In genomic region chr14:24141030-24141880, GRCh38 we compare ENCODE assay signal across 8 cellular contexts. TPM values are rescaled to one million over a fixed set of nuclear protein-coding genes. Genes with fewer than 3 reads are reported as not detected.
DNase-seq lines count a peak whose midpoint lies in the region; ATAC-seq and TF ChIP-seq lines count a peak whose summit lies in the region.

EMC9 (minus strand) TSS chr14:24141591; CDS start chr14:24141304, 287 bp downstream.

- ATAC-seq in GM18502 (IDR thresholded peaks at IDR 0.05; ENCODE audit: poor library complexity, unreplicated experiment) (peak; percentile 90), HG02970 (IDR thresholded peaks at IDR 0.05; ENCODE audit: low FRiP score, unreplicated experiment) (peak; percentile 84), right cardiac atrium (peak; percentile 95 to 96)

- peak within 1 kb of the TSS; percentile 99 for H3K4me3 Mint-ChIP-seq in T-helper 2 cell treated with Interferon-gamma antibody and Interleukin-4, amounts not matched to agents 5 μg/mL and 100 μg/mL, for 36 hours

- H3K27me3 Mint-ChIP-seq in T-helper 2 cell treated with Interferon-gamma antibody and Interleukin-4, amounts not matched to agents 5 μg/mL and 100 μg/mL, for 36 hours (ENCODE audit: low read depth), result no peaks in the 10 kb centered on the region

- H3K4me1 Mint-ChIP-seq in T-helper 2 cell treated with Interferon-gamma antibody and Interleukin-4, amounts not matched to agents 5 μg/mL and 100 μg/mL, for 36 hours (ENCODE audit: low read depth), result peaks cover 60% of the 10 kb centered on the region

- H3K4me3 ChIP-seq in ascending aorta (peak within 1 kb of the TSS; percentile 80 to 81), right cardiac atrium (ENCODE audit: low read length) (peak within 1 kb of the TSS; percentile 75), vagina (peak within 1 kb of the TSS; percentile 68 to 94)

- peak; percentile 22 to 74 (median 45) for TF ChIP-seq CTCF in ascending aorta (IDR thresholded peaks at IDR 0.05)
- peak in 1 of 3 experiments; percentile 52 for TF ChIP-seq CTCF in vagina (IDR thresholded peaks at IDR 0.05)

- H3K9me3 ChIP-seq in ascending aorta (no peaks in the 10 kb centered on the region), right cardiac atrium (ENCODE audit: control insufficient read depth, low read length) (no peaks in the 10 kb centered on the region), vagina (no peaks in the 10 kb centered on the region)

- no peaks in the 10 kb centered on the region for H3K9me3 Mint-ChIP-seq in T-helper 2 cell treated with Interferon-gamma antibody and Interleukin-4, amounts not matched to agents 5 μg/mL and 100 μg/mL, for 36 hours

- H3K27ac ChIP-seq in ascending aorta (peak within 1 kb of the TSS; percentile 76 to 89), right cardiac atrium (ENCODE audit: low read length) (peak within 1 kb of the TSS; percentile 98), vagina (peak within 1 kb of the TSS; percentile 84)

- peaks cover 79% of the 10 kb centered on the region for H3K36me3 Mint-ChIP-seq in T-helper 2 cell treated with Interferon-gamma antibody and Interleukin-4, amounts not matched to agents 5 μg/mL and 100 μg/mL, for 36 hours (ENCODE audit: low read depth)

- H3K4me1 ChIP-seq in ascending aorta (peaks cover 18 to 39% of the 10 kb centered on the region in 2 donors), right cardiac atrium (ENCODE audit: control insufficient read depth, insufficient read depth, low read length) (peaks cover 6% of the 10 kb centered on the region), vagina (peaks cover 62% of the 10 kb centered on the region)

- TF ChIP-seq POLR2A in vagina (IDR thresholded peaks at IDR 0.05), result peak in 1 of 2 donors; percentile 73

- H3K27me3 ChIP-seq in ascending aorta (no peaks in the 10 kb centered on the region), right cardiac atrium (ENCODE audit: control insufficient read depth, insufficient read depth) (no peaks in the 10 kb centered on the region), vagina (no peaks in the 10 kb centered on the region)

- intact Hi-C loops in ascending aorta (cut with DNase I), result loop anchor here (1.0 to 10.0 kb wide), 3 partner anchors 26 to 836 kb away; partner anchors contain the start of genes BCL2L2, PPP1R3E and TINF2
- intact Hi-C loops in right cardiac atrium (cut with DNase I), result no loop called here
- intact Hi-C loops in vagina (cut with DNase I), result loop anchor here (2.0 kb wide), 1 partner anchor 26 kb away; the partner anchor contains the start of genes DCAF11 and NRL

- H3K27ac Mint-ChIP-seq in T-helper 2 cell treated with Interferon-gamma antibody and Interleukin-4, amounts not matched to agents 5 μg/mL and 100 μg/mL, for 36 hours, result peak within 1 kb of the TSS; percentile 84

- peak; percentile 99 for DNase-seq in NCI-H1930 (lab: John Stamatoyannopoulos, UW)
- DNase-seq in T-helper 2 cell treated with Interferon-gamma antibody and Interleukin-4, amounts not matched to agents 5 μg/mL and 100 μg/mL, for 36 hours (ENCODE audit: low spot score), result peak; percentile 100
- peak; percentile 100 for DNase-seq in ascending aorta (ENCODE audit: low spot score in 2 of 2)
- peak; percentile 100 for DNase-seq in right cardiac atrium
- peak; percentile 95 for DNase-seq in pulmonary artery endothelial cell (ENCODE audit: low read depth, low spot score)
- peak; percentile 99 to 100 for DNase-seq in vagina (ENCODE audit: extremely low spot score in 2 of 2)

- WGBS in right cardiac atrium, result under 1% methylated on average over 68 of the region's 68 CpGs

- H3K36me3 ChIP-seq in ascending aorta (peaks cover 11 to 18% of the 10 kb centered on the region in 2 donors), vagina (peaks cover 0 to 22% of the 10 kb centered on the region in 2 donors)

RNA-seq across cellular contexts. Expression of gene EMC9, which starts in this region (rescaled TPM):
- 3.4 TPM for total RNA-seq in ascending aorta
- 10 to 100 TPM; 17.2 to 18.9 (median 18.1) TPM for total RNA-seq in right cardiac atrium
- 21.2 TPM for polyA plus RNA-seq in right cardiac atrium
- total RNA-seq in pulmonary artery endothelial cell, result 22.7 and 27.6 TPM in 2 replicates
- total RNA-seq in vagina, result 23.8 TPM

Comparison
In these comparisons a context has a peak if more than half of its experiments do, and no peak if none do; other contexts are left out.
1. Peak in every context shown above with its lines: DNase-seq, ATAC-seq, H3K4me3 ChIP-seq and H3K27ac ChIP-seq.
2. intact Hi-C loops: an anchor here in ascending aorta (1.0 to 10.0 kb wide) and vagina (2.0 kb wide); none called in right cardiac atrium.